In genomic region chr3:114179575-114179974, GRCh38 we compare ENCODE assay signal across 8 cellular contexts. TPM values are rescaled to one million over a fixed set of nuclear protein-coding genes. Genes with fewer than 3 reads are reported as not detected.
DNase-seq lines count a peak whose midpoint lies in the region; ATAC-seq and TF ChIP-seq lines count a peak whose summit lies in the region.

No MANE protein-coding gene starts in this region.

- no peaks in the 10 kb centered on the region for H3K79me2 ChIP-seq in OCI-LY3 (ENCODE audit: low read length)

- no peak overlapping the region for H3K9ac ChIP-seq in OCI-LY3 (ENCODE audit: low read length)

- H3K9me3 ChIP-seq in OCI-LY3 (ENCODE audit: insufficient read depth, low read length) (peaks cover 2% of the 10 kb centered on the region; the same call in 1 of the 2 replicates), ovary (no peaks in the 10 kb centered on the region)

- 35 to 39% (median 38%) methylated on average over 2 of the region's 2 CpGs for WGBS in ovary, 3 donors

- H3K4me3 ChIP-seq in H7 (ENCODE audit: insufficient read depth, low read depth, low read length) (no peak overlapping the region), OCI-LY3 (ENCODE audit: low read length) (no peak overlapping the region), fibroblast of mammary gland (ENCODE audit: control insufficient read depth, low read depth, low read length) (no peak overlapping the region), ovary (no peak overlapping the region)

- H3K4me1 ChIP-seq in OCI-LY3 (ENCODE audit: low read length), result peaks cover 2% of the 10 kb centered on the region; the same call in 1 of the 2 replicates
- no peaks in the 10 kb centered on the region for H3K4me1 ChIP-seq in ovary (ENCODE audit: insufficient read depth)

- H3K4me3 Mint-ChIP-seq in CD14-positive monocyte, result no peak overlapping the region

- ATAC-seq in HG03439 (IDR thresholded peaks at IDR 0.05; ENCODE audit: unreplicated experiment) (no peak), GM21786 (IDR thresholded peaks at IDR 0.05; ENCODE audit: unreplicated experiment) (no peak), omental fat pad (ENCODE audit: low FRiP score) (no peak)

- H3K27me3 Mint-ChIP-seq in CD14-positive monocyte (ENCODE audit: low read depth in 3 of 3), result peaks cover 0 to 6% (median 5%) of the 10 kb centered on the region in 3 donors

- H3K9me3 Mint-ChIP-seq in CD14-positive monocyte, result peaks cover 0 to 2% (median 2%) of the 10 kb centered on the region in 7 donors

- no peak overlapping the region for H2AFZ ChIP-seq in OCI-LY3 (ENCODE audit: low read depth, low read length)

- TF ChIP-seq EP300 in ovary (IDR thresholded peaks at IDR 0.05), result no peak

- no peak for TF ChIP-seq POLR2A in ovary (IDR thresholded peaks at IDR 0.05)

- H3K27ac ChIP-seq in OCI-LY3 (ENCODE audit: low read length) (no peak overlapping the region), ovary (no peak overlapping the region)

- H3K4me2 ChIP-seq in OCI-LY3 (ENCODE audit: low read length), result peak overlapping the region; percentile 23; the same call in 1 of the 2 replicates

- H4K20me1 ChIP-seq in OCI-LY3 (ENCODE audit: insufficient read depth, low read length), result no peaks in the 10 kb centered on the region

- intact Hi-C loops in CD14-positive monocyte (cut with micrococcal nuclease), result no loop called here
- intact Hi-C loops in ovary (cut with DNase I), result no loop called here

- no peaks in the 10 kb centered on the region for H3K36me3 Mint-ChIP-seq in CD14-positive monocyte

- H3K4me1 Mint-ChIP-seq in CD14-positive monocyte, result no peaks in the 10 kb centered on the region

- TF ChIP-seq CTCF in CD14-positive monocyte (IDR thresholded peaks at IDR 0.05), result peak; percentile 29
- TF ChIP-seq CTCF in OCI-LY3 (IDR thresholded peaks at IDR 0.05; ENCODE audit: low read depth, low read length), result peak; percentile 58
- peak; percentile 29 for TF ChIP-seq CTCF in fibroblast of mammary gland (conservative IDR thresholded peaks at IDR 0.05; ENCODE audit: control insufficient read depth, insufficient read depth, low read depth, low read length)
- TF ChIP-seq CTCF in ovary (IDR thresholded peaks at IDR 0.05), result no peak
- no peak for TF ChIP-seq CTCF in omental fat pad (IDR thresholded peaks at IDR 0.05)

- H3K36me3 ChIP-seq in H7 (replicated peaks; ENCODE audit: control insufficient read depth, insufficient read depth, low read length) (no peaks in the 10 kb centered on the region), OCI-LY3 (replicated peaks; ENCODE audit: low read depth, low read length) (no peaks in the 10 kb centered on the region), ovary (no peaks in the 10 kb centered on the region)

- H3K27ac Mint-ChIP-seq in CD14-positive monocyte, result peak overlapping the region in 1 of 7 donors; percentile 68

- DNase-seq in CD14-positive monocyte (ENCODE audit: low spot score) (no peak), H7 (peak; percentile 38), fibroblast of mammary gland (ENCODE audit: low read depth) (peak; percentile 38), ovary (no peak), omental fat pad (ENCODE audit: low spot score) (no peak)

- H3K27me3 ChIP-seq in H7 (ENCODE audit: control insufficient read depth, insufficient read depth, low read length) (no peaks in the 10 kb centered on the region), OCI-LY3 (ENCODE audit: low read depth, low read length) (peaks cover 16% of the 10 kb centered on the region; the same call in 1 of the 2 replicates), ovary (no peaks in the 10 kb centered on the region)

RNA-seq across cellular contexts. Expression of gene DRD3, which starts 0.7 kb away (rescaled TPM):
- polyA plus RNA-seq in CD14-positive monocyte, result not detected
- total RNA-seq in H7 (2014; rRNA removed; shearing (Covaris generic)), result not detected in 2 replicates
- total RNA-seq in ovary, result not detected
- not detected for polyA plus RNA-seq in ovary
- not detected for total RNA-seq in omental fat pad

RNA-seq across cellular contexts. Expression of gene ZNF80, which starts 57.8 kb away (rescaled TPM):
- polyA plus RNA-seq in CD14-positive monocyte (not detected), ovary (under 1 TPM in 1 of 2 donors, not detected in 1; 0.02 TPM)
- total RNA-seq in H7 (2014; rRNA removed; shearing (Covaris generic)), result not detected in 2 replicates
- total RNA-seq in ovary (under 1 TPM in 1 of 7 donors, not detected in 6; 0.12 TPM), omental fat pad (under 1 TPM in 2 of 4 donors, not detected in 2; 0.19 to 0.24 TPM)

Comparison
In these comparisons a context has a peak if more than half of its experiments do, and no peak if none do; other contexts are left out.
1. DNase-seq: peak in H7 (single experiment) and fibroblast of mammary gland (single experiment); none in CD14-positive monocyte (single experiment), ovary (0 of 5) and omental fat pad (single experiment).
2. CTCF ChIP-seq: peak in CD14-positive monocyte (single experiment), OCI-LY3 (single experiment) and fibroblast of mammary gland (single experiment); none in ovary (0 of 3) and omental fat pad (0 of 3).